In genomic region chr2:218406949-218407703, GRCh38 we compare ENCODE assay signal across 1 cellular context.
TF ChIP-seq lines count a peak whose summit lies in the region.

No MANE protein-coding gene starts in this region.

TF ChIP-seq in HepG2, 621 proteins besides CTCF, POLR2A, EP300 and RAD21 (continued from another document):
- peak; percentile 81; the same call in 1 of the 2 replicates for TF ChIP-seq ZNF318 (CRISPR knock-in tag; IDR thresholded peaks at IDR 0.05)
- TF ChIP-seq ZNF878 (CRISPR knock-in tag; IDR thresholded peaks at IDR 0.05) = 0 out of 2 replicates have a peak, but pooled peaks have one; percentile 65
- peak; percentile 61 for TF ChIP-seq ZNF605 (CRISPR knock-in tag; IDR thresholded peaks at IDR 0.05)
- TF ChIP-seq ZBTB2 (CRISPR knock-in tag; IDR thresholded peaks at IDR 0.05; ENCODE audit: low read depth) = 0 out of 2 replicates have a peak, but pooled peaks have one; percentile 15
- 0 out of 2 replicates have a peak, but pooled peaks have one; percentile 30 for TF ChIP-seq HDAC2 (CRISPR knock-in tag; IDR thresholded peaks at IDR 0.05)
- 0 out of 2 replicates have a peak, but pooled peaks have one; percentile 3 for TF ChIP-seq ZSCAN5A (CRISPR knock-in tag; IDR thresholded peaks at IDR 0.05; ENCODE audit: borderline replicate concordance)
- TF ChIP-seq ATF7 (IDR thresholded peaks at IDR 0.05) = no peak
- TF ChIP-seq ATF7 (CRISPR knock-in tag; IDR thresholded peaks at IDR 0.05) = peak; percentile 41; the same call in 1 of the 2 replicates
- peak; percentile 21; the same call in 1 of the 2 replicates for TF ChIP-seq ZNF891 (CRISPR knock-in tag; IDR thresholded peaks at IDR 0.05)
- 0 out of 2 replicates have a peak, but pooled peaks have one; percentile 1 for TF ChIP-seq RXRA (CRISPR knock-in tag; IDR thresholded peaks at IDR 0.05)
- TF ChIP-seq ATF4 (CRISPR knock-in tag; IDR thresholded peaks at IDR 0.05) = no peak
- 0 out of 2 replicates have a peak, but pooled peaks have one; percentile 45 for TF ChIP-seq ZNF230 (CRISPR knock-in tag; IDR thresholded peaks at IDR 0.05)
- TF ChIP-seq TMF1 (CRISPR knock-in tag; IDR thresholded peaks at IDR 0.05; ENCODE audit: low read depth) = 0 out of 2 replicates have a peak, but pooled peaks have one; percentile 69
- no peak for TF ChIP-seq ZNF34 (CRISPR knock-in tag; IDR thresholded peaks at IDR 0.05; ENCODE audit: borderline replicate concordance)
- 0 out of 2 replicates have a peak, but pooled peaks have one; percentile 1 for TF ChIP-seq ZNF260 (CRISPR knock-in tag; IDR thresholded peaks at IDR 0.05; ENCODE audit: borderline replicate concordance, low read depth)
- peak; percentile 72; the same call in 1 of the 2 replicates for TF ChIP-seq ZNF326 (CRISPR knock-in tag; IDR thresholded peaks at IDR 0.05; ENCODE audit: borderline replicate concordance)
- TF ChIP-seq ZNF572 (CRISPR knock-in tag; IDR thresholded peaks at IDR 0.05) = peak; percentile 91; the same call in 1 of the 2 replicates
- peak; percentile 78 for TF ChIP-seq ZNF501 (CRISPR knock-in tag; IDR thresholded peaks at IDR 0.05)
- no peak; the same call in 1 of the 2 replicates for TF ChIP-seq MEF2D (CRISPR knock-in tag; IDR thresholded peaks at IDR 0.05)
- no peak for TF ChIP-seq ZNF33A (CRISPR knock-in tag; IDR thresholded peaks at IDR 0.05; ENCODE audit: borderline replicate concordance)
- 0 out of 2 replicates have a peak, but pooled peaks have one; percentile 1 for TF ChIP-seq AHR (CRISPR knock-in tag; IDR thresholded peaks at IDR 0.05)
- no peak for TF ChIP-seq ZNF263 (CRISPR knock-in tag; IDR thresholded peaks at IDR 0.05)
- no peak for TF ChIP-seq ZNF10 (CRISPR knock-in tag; IDR thresholded peaks at IDR 0.05; ENCODE audit: borderline replicate concordance, low read depth)
- peak; percentile 31; the same call in 1 of the 2 replicates for TF ChIP-seq SSRP1 (CRISPR knock-in tag; IDR thresholded peaks at IDR 0.05)
- peak; percentile 23 for TF ChIP-seq RBM22 (optimal IDR thresholded peaks at IDR 0.05; ENCODE audit: low read length)
- TF ChIP-seq THYN1 (CRISPR knock-in tag; IDR thresholded peaks at IDR 0.05; ENCODE audit: borderline replicate concordance, low read depth) = 0 out of 2 replicates have a peak, but pooled peaks have one; percentile 84
- peak; percentile 48; the same call in 1 of the 2 replicates for TF ChIP-seq PRDM15 (CRISPR knock-in tag; IDR thresholded peaks at IDR 0.05)
- TF ChIP-seq ZBTB38 (CRISPR knock-in tag; IDR thresholded peaks at IDR 0.05) = peak; percentile 44; the same call in 1 of the 2 replicates
